15 cellular contexts compared by ENCODE assay signal in genomic region chr3:13550257-13550693, GRCh38. TPM values are rescaled to one million over a fixed set of nuclear protein-coding genes. Genes with fewer than 3 reads are reported as not detected.
DNase-seq lines count a peak whose midpoint lies in the region; ATAC-seq and TF ChIP-seq lines count a peak whose summit lies in the region.
"Had no signal": no experiment of that assay in that cellular context is flagged by ENCODE, and none has a peak within 500 bp of the region (broad histone marks: within the 10 kb centered on the region; RNA-seq: fewer than 3 reads in every experiment).

No MANE protein-coding gene starts in this region.

- H3K9me3 ChIP-seq in BLaER1 (no peaks in the 10 kb centered on the region), SJCRH30 (replicated peaks) (no peaks in the 10 kb centered on the region)
- H3K9me3 ChIP-seq: ovary had no signal

- DNase-seq in T-cell (no peak), foreskin fibroblast (no peak), DMS79 (lab: John Stamatoyannopoulos, UW) (no peak), SJCRH30 (no peak), NCI-H128 (lab: John Stamatoyannopoulos, UW; ENCODE audit: unreplicated experiment) (no peak)
- DNase-seq: activated CD4-positive, alpha-beta T cell treated with anti-CD3 and anti-CD28 coated beads for 48 hours; head of caudate nucleus; NCI-H2171; ovary had no signal

- H3K27ac ChIP-seq in BLaER1 (no peak overlapping the region), skin epidermis (peak overlapping the region in 13 of 21 experiments; percentile 3 to 85 (median 70)), SJCRH30 (no peak overlapping the region)
- H3K27ac ChIP-seq: HL-60, ovary had no signal

- H3K36me3 Mint-ChIP-seq in T-cell: no peaks in the 10 kb centered on the region
- H3K36me3 Mint-ChIP-seq: CD4-positive, CD25-positive, alpha-beta regulatory T cell had no signal

- H3K4me3 Mint-ChIP-seq in T-cell: peak overlapping the region; percentile 14 to 85 (median 28)

- ATAC-seq in T-cell (replicated peaks in 1 of 4) (peak in 1 of 4 experiments; percentile 24), GM19455 (IDR thresholded peaks at IDR 0.05; ENCODE audit: unreplicated experiment) (no peak)

- peaks cover 15 to 35% (median 16%) of the 10 kb centered on the region in 3 donors for H3K4me1 Mint-ChIP-seq in T-cell

- H3K9me3 Mint-ChIP-seq in T-cell: no peaks in the 10 kb centered on the region

- H3K4me1 ChIP-seq in BLaER1 (peaks cover 72% of the 10 kb centered on the region), SJCRH30 (no peaks in the 10 kb centered on the region; the same call in 1 of the 2 replicates)

- peaks cover 20% of the 10 kb centered on the region; the same call in 1 of the 2 replicates for H4K20me1 ChIP-seq in BLaER1

- CTCF ChIA-PET in T-cell (lab: Charles Lee): interaction anchor here in 1 of 2 donors (0.7 kb wide), 1 partner anchor 60 kb away, joined by 3 read pairs; no protein-coding TSS in a partner anchor

- H3K4me2 ChIP-seq in BLaER1: peak overlapping the region; percentile 79

- H3K27me3 ChIP-seq in BLaER1: peaks cover 20% of the 10 kb centered on the region
- peaks cover 13% of the 10 kb centered on the region for H3K27me3 ChIP-seq in SJCRH30
- H3K27me3 ChIP-seq: ovary had no signal

- peaks cover 24 to 70% of the 10 kb centered on the region in 2 donors for H3K27me3 Mint-ChIP-seq in T-cell

- POLR2A ChIA-PET in T-cell (lab: Charles Lee): no interaction called here

- peak overlapping the region in 1 of 2 donors; percentile 36 for H3K27ac Mint-ChIP-seq in T-cell
- H3K27ac Mint-ChIP-seq: CD4-positive, CD25-positive, alpha-beta regulatory T cell had no signal

- no peak overlapping the region for H3K9ac ChIP-seq in BLaER1

- no peak for TF ChIP-seq CTCF in foreskin fibroblast (IDR thresholded peaks at IDR 0.05; ENCODE audit: low read depth, low read length)

- no peaks in the 10 kb centered on the region for H3K36me3 ChIP-seq in BLaER1
- H3K36me3 ChIP-seq in SJCRH30: no peaks in the 10 kb centered on the region
- H3K36me3 ChIP-seq: ovary had no signal

- no peak overlapping the region for H3K4me3 ChIP-seq in BLaER1
- peak overlapping the region; percentile 50 to 66 for H3K4me3 ChIP-seq in foreskin fibroblast (ENCODE audit: low read depth in 1 of 2, low read length in 2 of 2)
- H3K4me3 ChIP-seq in skin epidermis: peak overlapping the region; percentile 15 to 45 (median 39)
- no peak overlapping the region for H3K4me3 ChIP-seq in SJCRH30
- H3K4me3 ChIP-seq: ovary had no signal

RNA-seq across cellular contexts. Expression of gene FBLN2, which starts 1.4 kb away (rescaled TPM):
- total RNA-seq in T-cell: 1 to 10 TPM; 1.5 to 5.8 (median 2.8) TPM
- total RNA-seq in SJCRH30 (2014; rRNA removed; shearing (Covaris generic)): not detected in 2 replicates
- total RNA-seq: CD4-positive, CD25-positive, alpha-beta regulatory T cell; H4 had no signal

Comparison
In these comparisons a context has a peak if more than half of its experiments do, and no peak if none do; other contexts are left out.
1. H3K27ac ChIP-seq: peak in skin epidermis (13 of 21); none in BLaER1 (single experiment) and SJCRH30 (single experiment).
2. H3K4me3 ChIP-seq: peak in foreskin fibroblast (2 of 2) and skin epidermis (7 of 7); none in BLaER1 (single experiment) and SJCRH30 (single experiment).